8 cellular contexts compared by ENCODE assay signal in genomic region chr12:3135522-3136461, GRCh38.
DNase-seq lines count a peak whose midpoint lies in the region; ATAC-seq and TF ChIP-seq lines count a peak whose summit lies in the region.

No MANE protein-coding gene starts in this region.

- H3K9me3 Mint-ChIP-seq in nephron: no peaks in the 10 kb centered on the region

- TF ChIP-seq CTCF in nephron (IDR thresholded peaks at IDR 0.05; ENCODE audit: unreplicated experiment in 3 of 3): peak; percentile 72 to 79 (median 72)

- H3K27me3 Mint-ChIP-seq in nephron (ENCODE audit: low read depth): peaks cover 4% of the 10 kb centered on the region

- H3K4me3 Mint-ChIP-seq in nephron: no peak overlapping the region

- DNase-seq in COLO668 (lab: John Stamatoyannopoulos, UW; ENCODE audit: unreplicated experiment): peak; percentile 17
- peak; percentile 93 for DNase-seq in NCI-H82 (lab: John Stamatoyannopoulos, UW)
- DNase-seq in activated T-cell treated with anti-CD3 and anti-CD28 coated beads for 4 hours: peak; percentile 8
- peak; percentile 86 for DNase-seq in fibroblast of peridontal ligament (ENCODE audit: extremely low read depth)
- no peak for DNase-seq in NK-92 (lab: John Stamatoyannopoulos, UW; ENCODE audit: unreplicated experiment)

- peak; percentile 55 for ATAC-seq in HG02798 (IDR thresholded peaks at IDR 0.05; ENCODE audit: poor library complexity, unreplicated experiment)
- no peak for ATAC-seq in GM18873 (IDR thresholded peaks at IDR 0.05; ENCODE audit: low FRiP score, unreplicated experiment)

- no peaks in the 10 kb centered on the region for H3K36me3 Mint-ChIP-seq in nephron (ENCODE audit: low read depth)

- H3K27ac Mint-ChIP-seq in nephron: peak overlapping the region; percentile 7 to 41 (median 36)

- peaks cover 81% of the 10 kb centered on the region for H3K4me1 Mint-ChIP-seq in nephron
